1 cellular context compared by ENCODE assay signal in genomic region chr21:43718872-43719747, GRCh38.
TF ChIP-seq lines count a peak whose summit lies in the region.

PDXK (plus strand) TSS chr21:43719129; CDS start chr21:43719295, 166 bp downstream.

TF ChIP-seq in HEK293, 187 proteins besides CTCF, POLR2A, EP300 and RAD21 (continued from another document):
- TF ChIP-seq, protein P1, sequence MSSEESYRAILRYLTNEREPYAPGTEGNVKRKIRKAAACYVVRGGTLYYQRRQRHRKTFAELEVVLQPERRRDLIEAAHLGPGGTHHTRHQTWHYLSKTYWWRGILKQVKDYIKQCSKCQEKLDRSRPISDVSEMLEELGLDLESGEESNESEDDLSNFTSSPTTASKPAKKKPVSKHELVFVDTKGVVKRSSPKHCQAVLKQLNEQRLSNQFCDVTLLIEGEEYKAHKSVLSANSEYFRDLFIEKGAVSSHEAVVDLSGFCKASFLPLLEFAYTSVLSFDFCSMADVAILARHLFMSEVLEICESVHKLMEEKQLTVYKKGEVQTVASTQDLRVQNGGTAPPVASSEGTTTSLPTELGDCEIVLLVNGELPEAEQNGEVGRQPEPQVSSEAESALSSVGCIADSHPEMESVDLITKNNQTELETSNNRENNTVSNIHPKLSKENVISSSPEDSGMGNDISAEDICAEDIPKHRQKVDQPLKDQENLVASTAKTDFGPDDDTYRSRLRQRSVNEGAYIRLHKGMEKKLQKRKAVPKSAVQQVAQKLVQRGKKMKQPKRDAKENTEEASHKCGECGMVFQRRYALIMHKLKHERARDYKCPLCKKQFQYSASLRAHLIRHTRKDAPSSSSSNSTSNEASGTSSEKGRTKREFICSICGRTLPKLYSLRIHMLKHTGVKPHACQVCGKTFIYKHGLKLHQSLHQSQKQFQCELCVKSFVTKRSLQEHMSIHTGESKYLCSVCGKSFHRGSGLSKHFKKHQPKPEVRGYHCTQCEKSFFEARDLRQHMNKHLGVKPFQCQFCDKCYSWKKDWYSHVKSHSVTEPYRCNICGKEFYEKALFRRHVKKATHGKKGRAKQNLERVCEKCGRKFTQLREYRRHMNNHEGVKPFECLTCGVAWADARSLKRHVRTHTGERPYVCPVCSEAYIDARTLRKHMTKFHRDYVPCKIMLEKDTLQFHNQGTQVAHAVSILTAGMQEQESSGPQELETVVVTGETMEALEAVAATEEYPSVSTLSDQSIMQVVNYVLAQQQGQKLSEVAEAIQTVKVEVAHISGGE (tag by site-specific recombination; conservative IDR thresholded peaks at IDR 0.05; ENCODE audit: low read depth), result peak; percentile 36; the same call in 1 of the 2 replicates
- TF ChIP-seq ZBTB7A (tag by site-specific recombination; IDR thresholded peaks at IDR 0.05; ENCODE audit: low read depth) (peak; percentile 22; the same call in 1 of the 2 replicates), SP2 (tag by site-specific recombination; IDR thresholded peaks at IDR 0.05) (peak; percentile 69), ZNF341 (tag by site-specific recombination; IDR thresholded peaks at IDR 0.05; ENCODE audit: low read depth) (peak; percentile 33), KLF9 (tag by site-specific recombination; IDR thresholded peaks at IDR 0.05; ENCODE audit: low read depth) (peak; percentile 53), ZNF560 (tag by site-specific recombination; IDR thresholded peaks at IDR 0.05; ENCODE audit: borderline replicate concordance) (no peak), BCL11A (tag by site-specific recombination; IDR thresholded peaks at IDR 0.05; ENCODE audit: low read depth) (0 out of 2 replicates have a peak, but pooled peaks have one; percentile 26), YY2 (tag by site-specific recombination; IDR thresholded peaks at IDR 0.05) (0 out of 2 replicates have a peak, but pooled peaks have one; percentile 55), ZNF169 (tag by site-specific recombination; IDR thresholded peaks at IDR 0.05) (no peak), ZNF202 (tag by site-specific recombination; IDR thresholded peaks at IDR 0.05; ENCODE audit: borderline replicate concordance) (no peak), ZNF2 (tag by site-specific recombination; IDR thresholded peaks at IDR 0.05) (no peak)
